Comparison of ENCODE assay signal across 8 cellular contexts in the genomic region with DNA sequence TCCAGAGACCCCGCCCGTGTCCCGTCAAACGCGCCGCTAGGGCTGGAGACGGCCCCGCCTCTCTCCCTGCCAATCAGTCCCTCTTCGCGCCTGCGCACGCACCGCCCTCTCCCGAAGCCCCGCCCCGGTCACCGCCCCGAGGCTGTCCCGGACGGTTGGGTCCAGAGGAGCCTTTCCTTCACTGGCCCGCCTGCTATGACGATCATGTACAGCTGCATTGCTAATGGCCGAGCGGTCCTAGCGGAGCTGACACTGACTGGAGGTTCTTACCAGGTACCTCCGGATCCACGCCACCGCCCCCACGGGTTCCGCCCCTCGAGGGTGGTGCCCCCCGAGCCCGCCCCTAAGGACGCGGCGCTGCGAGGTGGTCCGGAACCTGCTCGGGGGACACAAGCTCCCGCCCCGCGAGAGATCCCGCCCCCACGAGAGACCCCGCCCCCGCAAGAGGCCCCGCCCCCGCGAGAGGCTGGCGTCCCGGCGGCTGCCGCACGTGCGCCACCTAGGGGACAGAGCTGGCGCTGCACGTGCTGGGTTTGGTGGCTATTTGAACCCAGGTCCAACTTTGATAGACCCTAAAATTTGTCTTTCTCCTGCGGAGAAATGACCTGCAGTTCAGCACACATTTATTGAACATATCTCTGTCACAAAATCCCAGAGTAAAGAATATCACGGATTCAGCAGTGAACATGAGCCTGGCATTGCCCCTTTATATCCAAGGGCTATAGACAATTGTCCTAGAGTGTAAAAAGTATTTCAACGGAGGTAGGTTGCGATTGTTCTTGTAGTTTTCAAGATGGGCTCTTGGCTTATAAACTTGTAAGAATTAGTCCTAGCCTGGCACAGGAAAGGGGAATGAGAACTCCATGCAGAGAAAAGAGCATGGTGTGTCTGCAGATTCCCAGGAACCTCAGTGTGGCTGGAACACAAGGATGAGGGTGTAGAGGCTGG.
DNase-seq lines count a peak whose midpoint lies in the region; ATAC-seq and TF ChIP-seq lines count a peak whose summit lies in the region.

No MANE protein-coding gene starts in this region.

- peak overlapping the region; percentile 76 for H3K4me3 Mint-ChIP-seq in activated naive CD8-positive, alpha-beta T cell treated with anti-CD3 and anti-CD28 coated beads for 36 hours

- ATAC-seq in HG02642 (IDR thresholded peaks at IDR 0.05; ENCODE audit: poor library complexity, unreplicated experiment) (peak; percentile 99), thoracic aorta (ENCODE audit: insufficient number of reproducible peaks, low FRiP score, low read depth) (peak; percentile 100)

- H3K4me1 ChIP-seq in osteoblast (ENCODE audit: insufficient read depth, low read length): peaks cover 4% of the 10 kb centered on the region
- peaks cover 3 to 10% of the 10 kb centered on the region in 2 donors for H3K4me1 ChIP-seq in thoracic aorta (ENCODE audit: control insufficient read depth in 1 of 2, low read depth in 2 of 2)

- peak; percentile 67 for TF ChIP-seq CTCF in osteoblast (IDR thresholded peaks at IDR 0.05; ENCODE audit: extremely low read depth, low read depth, low read length)
- TF ChIP-seq CTCF in thoracic aorta (IDR thresholded peaks at IDR 0.05): peak; percentile 98

- H3K9me3 Mint-ChIP-seq in activated naive CD8-positive, alpha-beta T cell treated with anti-CD3 and anti-CD28 coated beads for 36 hours: no peaks in the 10 kb centered on the region

- H3K9me3 ChIP-seq in osteoblast (ENCODE audit: low read depth, low read length): no peaks in the 10 kb centered on the region
- no peaks in the 10 kb centered on the region for H3K9me3 ChIP-seq in thoracic aorta

- H3K27me3 ChIP-seq in osteoblast (ENCODE audit: insufficient read depth, low read length) (no peaks in the 10 kb centered on the region), thoracic aorta (replicated peaks; ENCODE audit: insufficient read depth) (no peaks in the 10 kb centered on the region)

- H3K4me2 ChIP-seq in osteoblast (ENCODE audit: insufficient read depth, low read length): peak overlapping the region; percentile 79

- no peaks in the 10 kb centered on the region for H3K36me3 Mint-ChIP-seq in activated naive CD8-positive, alpha-beta T cell treated with anti-CD3 and anti-CD28 coated beads for 36 hours

- peaks cover 10% of the 10 kb centered on the region for H3K4me1 Mint-ChIP-seq in activated naive CD8-positive, alpha-beta T cell treated with anti-CD3 and anti-CD28 coated beads for 36 hours

- H3K27ac Mint-ChIP-seq in activated naive CD8-positive, alpha-beta T cell treated with anti-CD3 and anti-CD28 coated beads for 36 hours: peak overlapping the region; percentile 9

- peak; percentile 87 for DNase-seq in NCI-H1105 (lab: John Stamatoyannopoulos, UW)
- peak; percentile 91 for DNase-seq in SKM-1 (lab: John Stamatoyannopoulos, UW; ENCODE audit: unreplicated experiment)
- DNase-seq in activated naive CD8-positive, alpha-beta T cell treated with anti-CD3 and anti-CD28 coated beads for 36 hours: peak; percentile 100
- DNase-seq in head of caudate nucleus: peak; percentile 98 to 100 (median 99)
- peak; percentile 97 for DNase-seq in osteoblast (ENCODE audit: insufficient read length, low spot score, missing footprints)
- peak; percentile 98 for DNase-seq in thoracic aorta (ENCODE audit: low spot score)

- peak overlapping the region; percentile 71 for H2AFZ ChIP-seq in osteoblast (ENCODE audit: low read length)

- intact Hi-C loops in head of caudate nucleus (cut with DNase I): loop anchor here (5.0 kb wide), 2 partner anchors 87 to 147 kb away; partner anchors contain the start of genes ENOPH1, HNRNPD and HNRNPDL

- H3K4me3 ChIP-seq in GM08714 (ENCODE audit: low read length) (peak overlapping the region; percentile 56; the same call in 1 of the 2 replicates), osteoblast (ENCODE audit: insufficient read depth, low read length) (peak overlapping the region; percentile 66), thoracic aorta (peak overlapping the region; percentile 67)

- H3K36me3 ChIP-seq in osteoblast (ENCODE audit: insufficient read depth, low read length): no peaks in the 10 kb centered on the region
- no peaks in the 10 kb centered on the region for H3K36me3 ChIP-seq in thoracic aorta

- H3K79me2 ChIP-seq in osteoblast (ENCODE audit: insufficient read depth, low read length): no peaks in the 10 kb centered on the region

- H3K27ac ChIP-seq in osteoblast (ENCODE audit: low read depth, low read length) (no peak overlapping the region), thoracic aorta (peak overlapping the region; percentile 18 to 25)

- H4K20me1 ChIP-seq in osteoblast (ENCODE audit: insufficient read depth, low read length): no peaks in the 10 kb centered on the region

- H3K27me3 Mint-ChIP-seq in activated naive CD8-positive, alpha-beta T cell treated with anti-CD3 and anti-CD28 coated beads for 36 hours: no peaks in the 10 kb centered on the region
